ENCODE assay signal across 18 cellular contexts in the genomic region with DNA sequence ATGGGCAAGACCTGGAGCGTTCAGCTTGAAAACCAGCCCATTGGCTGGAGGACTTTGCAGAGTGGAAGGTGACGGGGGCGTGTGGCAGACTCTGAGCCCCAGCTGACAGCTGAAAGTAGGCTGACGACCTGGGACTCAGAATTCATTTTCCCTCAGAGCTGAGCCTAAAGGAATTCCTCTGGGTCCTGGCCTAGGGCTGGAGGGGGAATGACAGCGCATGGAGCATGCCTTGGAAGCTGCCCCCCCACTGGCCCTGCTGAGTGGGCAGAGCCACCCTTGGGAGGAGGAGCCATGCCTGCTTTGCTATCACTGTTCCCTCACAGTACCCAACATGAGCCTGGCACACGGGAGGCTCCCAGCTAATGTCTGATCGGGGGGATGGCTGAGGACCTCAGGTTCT. TPM values are rescaled to one million over a fixed set of nuclear protein-coding genes. Genes with fewer than 3 reads are reported as not detected.
DNase-seq lines count a peak whose midpoint lies in the region; TF ChIP-seq lines count a peak whose summit lies in the region.
"Had no signal": no experiment of that assay in that cellular context is flagged by ENCODE, and none has a peak within 500 bp of the region (broad histone marks: within the 10 kb centered on the region; RNA-seq: fewer than 3 reads in every experiment).

No MANE protein-coding gene starts in this region.

- H3K36me3 Mint-ChIP-seq in activated T-cell treated with anti-CD3 and anti-CD28 coated beads, Interleukin-2, amount 50 U/mL, for 24 hours (ENCODE audit: low read depth), result no peaks in the 10 kb centered on the region
- H3K36me3 Mint-ChIP-seq: CD14-positive monocyte; CD4-positive, alpha-beta memory T cell had no signal

- DNase-seq in myocyte (ENCODE audit: low read depth) (peak; percentile 12), DMS53 (lab: John Stamatoyannopoulos, UW) (no peak), spleen (no peak)
- no peak for DNase-seq in activated T-cell treated with anti-CD3 and anti-CD28 coated beads, Interleukin-2, amount 50 U/mL, for 24 hours
- DNase-seq: ACHN; BE2C; CD4-positive, alpha-beta memory T cell; DMS153; DMS79 treated with DMSO at 0.1 percent for 48 hours; GF-D8; H9; IMR-90 had no signal

- CTCF ChIA-PET in HEK293 (lab: Yijun Ruan, JAX), result interaction anchor here (0.7 to 1.5 kb wide), 3 partner anchors 24 to 175 kb away, joined by 3 to 5 read pairs (median 4); no protein-coding TSS in a partner anchor

- no peaks in the 10 kb centered on the region for H3K4me1 Mint-ChIP-seq in activated T-cell treated with anti-CD3 and anti-CD28 coated beads, Interleukin-2, amount 50 U/mL, for 24 hours (ENCODE audit: low read depth)
- H3K4me1 Mint-ChIP-seq: CD14-positive monocyte; CD4-positive, alpha-beta memory T cell had no signal

- H3K4me3 Mint-ChIP-seq in activated T-cell treated with anti-CD3 and anti-CD28 coated beads, Interleukin-2, amount 50 U/mL, for 24 hours, result no peak overlapping the region
- H3K4me3 Mint-ChIP-seq: CD14-positive monocyte; CD4-positive, alpha-beta memory T cell; H9 had no signal

- no peak for TF ChIP-seq POLR2A in spleen (IDR thresholded peaks at IDR 0.05)

- no peak for TF ChIP-seq CTCF in HEK293 (tag by site-specific recombination; IDR thresholded peaks at IDR 0.05)
- TF ChIP-seq CTCF in spleen (IDR thresholded peaks at IDR 0.05 in 8 of 11, conservative IDR thresholded peaks at IDR 0.05 in 3 of 11), result no peak

- no peaks in the 10 kb centered on the region for H3K27me3 ChIP-seq in BLaER1 treated with 17β-estradiol and CSF1 and Interleukin-3, amounts not matched to agents 10 nM and 100 nM
- H3K27me3 ChIP-seq in spleen (replicated peaks in 1 of 7), result peaks cover 0 to 23% (median 0%) of the 10 kb centered on the region in 7 donors

- H3K27ac Mint-ChIP-seq in activated T-cell treated with anti-CD3 and anti-CD28 coated beads, Interleukin-2, amount 50 U/mL, for 24 hours, result no peak overlapping the region
- H3K27ac Mint-ChIP-seq: CD14-positive monocyte; CD4-positive, alpha-beta memory T cell; H9 had no signal

- H3K36me3 ChIP-seq in BLaER1 treated with 17β-estradiol and CSF1 and Interleukin-3, amounts not matched to agents 10 nM and 100 nM, result no peaks in the 10 kb centered on the region
- H3K36me3 ChIP-seq in HEK293 (ENCODE audit: control insufficient read depth in 2 of 2, insufficient read depth in 1 of 2, low read length in 2 of 2) (no peaks in the 10 kb centered on the region), spleen (no peaks in the 10 kb centered on the region)
- H3K36me3 ChIP-seq: BE2C had no signal

- intact Hi-C loops in spleen (cut with DNase I; ENCODE audit: low total_unique reads), result no loop called here

- no peak overlapping the region for H3K4me3 ChIP-seq in BLaER1 treated with 17β-estradiol and CSF1 and Interleukin-3, amounts not matched to agents 10 nM and 100 nM
- H3K4me3 ChIP-seq in HEK293 (ENCODE audit: low read depth, low read length), result no peak overlapping the region
- no peak overlapping the region for H3K4me3 ChIP-seq in spleen
- H3K4me3 ChIP-seq: K562 had no signal

- H3K27ac ChIP-seq in BLaER1 treated with 17β-estradiol and CSF1 and Interleukin-3, amounts not matched to agents 10 nM and 100 nM, result no peak overlapping the region
- H3K27ac ChIP-seq in HEK293 (ENCODE audit: extremely low read depth, low read depth, low read length), result no peak overlapping the region
- H3K27ac ChIP-seq in spleen, result no peak overlapping the region

- no peaks in the 10 kb centered on the region for H4K20me1 ChIP-seq in BLaER1 treated with 17β-estradiol and CSF1 and Interleukin-3, amounts not matched to agents 10 nM and 100 nM

- H3K9me3 Mint-ChIP-seq in activated T-cell treated with anti-CD3 and anti-CD28 coated beads, Interleukin-2, amount 50 U/mL, for 24 hours, result no peaks in the 10 kb centered on the region
- H3K9me3 Mint-ChIP-seq: CD14-positive monocyte, H9 had no signal

- peaks cover 30% of the 10 kb centered on the region for H3K27me3 Mint-ChIP-seq in activated T-cell treated with anti-CD3 and anti-CD28 coated beads, Interleukin-2, amount 50 U/mL, for 24 hours

- peak overlapping the region in 8 of 11 experiments; percentile 40 to 76 (median 61); a peak in 14 of 22 replicates for H3K4me2 ChIP-seq in BLaER1 treated with 17β-estradiol and CSF1 and Interleukin-3, amounts not matched to agents 10 nM and 100 nM

- 72 to 79% (median 75%) methylated on average over 6 to 7 of the region's 7 CpGs for WGBS in spleen, 5 donors

- H3K9ac ChIP-seq in BLaER1 treated with 17β-estradiol and CSF1 and Interleukin-3, amounts not matched to agents 10 nM and 100 nM, result no peak overlapping the region

- peaks cover 0 to 56% (median 43%) of the 10 kb centered on the region in 10 experiments; a peak in 14 of 20 replicates for H3K4me1 ChIP-seq in BLaER1 treated with 17β-estradiol and CSF1 and Interleukin-3, amounts not matched to agents 10 nM and 100 nM
- H3K4me1 ChIP-seq in HEK293 (ENCODE audit: control insufficient read depth, insufficient read depth, low read length) (peaks cover 3% of the 10 kb centered on the region; the same call in 1 of the 2 replicates), spleen (no peaks in the 10 kb centered on the region)
- H3K4me1 ChIP-seq: BE2C had no signal

- POLR2A ChIA-PET in HEK293 (lab: Yijun Ruan, JAX), result no interaction called here

- H3K9me3 ChIP-seq in BLaER1 treated with 17β-estradiol and CSF1 and Interleukin-3, amounts not matched to agents 10 nM and 100 nM (replicated peaks in 1 of 11), result peaks cover 0 to 47% (median 18%) of the 10 kb centered on the region in 11 experiments; a peak in 15 of 22 replicates
- no peaks in the 10 kb centered on the region for H3K9me3 ChIP-seq in HEK293 (ENCODE audit: control insufficient read depth, insufficient read depth, low read depth, low read length)
- no peaks in the 10 kb centered on the region for H3K9me3 ChIP-seq in spleen
- H3K9me3 ChIP-seq: BE2C had no signal

TF ChIP-seq in HEK293, 187 proteins besides CTCF, POLR2A, EP300 and RAD21:
- TF ChIP-seq, protein P1, sequence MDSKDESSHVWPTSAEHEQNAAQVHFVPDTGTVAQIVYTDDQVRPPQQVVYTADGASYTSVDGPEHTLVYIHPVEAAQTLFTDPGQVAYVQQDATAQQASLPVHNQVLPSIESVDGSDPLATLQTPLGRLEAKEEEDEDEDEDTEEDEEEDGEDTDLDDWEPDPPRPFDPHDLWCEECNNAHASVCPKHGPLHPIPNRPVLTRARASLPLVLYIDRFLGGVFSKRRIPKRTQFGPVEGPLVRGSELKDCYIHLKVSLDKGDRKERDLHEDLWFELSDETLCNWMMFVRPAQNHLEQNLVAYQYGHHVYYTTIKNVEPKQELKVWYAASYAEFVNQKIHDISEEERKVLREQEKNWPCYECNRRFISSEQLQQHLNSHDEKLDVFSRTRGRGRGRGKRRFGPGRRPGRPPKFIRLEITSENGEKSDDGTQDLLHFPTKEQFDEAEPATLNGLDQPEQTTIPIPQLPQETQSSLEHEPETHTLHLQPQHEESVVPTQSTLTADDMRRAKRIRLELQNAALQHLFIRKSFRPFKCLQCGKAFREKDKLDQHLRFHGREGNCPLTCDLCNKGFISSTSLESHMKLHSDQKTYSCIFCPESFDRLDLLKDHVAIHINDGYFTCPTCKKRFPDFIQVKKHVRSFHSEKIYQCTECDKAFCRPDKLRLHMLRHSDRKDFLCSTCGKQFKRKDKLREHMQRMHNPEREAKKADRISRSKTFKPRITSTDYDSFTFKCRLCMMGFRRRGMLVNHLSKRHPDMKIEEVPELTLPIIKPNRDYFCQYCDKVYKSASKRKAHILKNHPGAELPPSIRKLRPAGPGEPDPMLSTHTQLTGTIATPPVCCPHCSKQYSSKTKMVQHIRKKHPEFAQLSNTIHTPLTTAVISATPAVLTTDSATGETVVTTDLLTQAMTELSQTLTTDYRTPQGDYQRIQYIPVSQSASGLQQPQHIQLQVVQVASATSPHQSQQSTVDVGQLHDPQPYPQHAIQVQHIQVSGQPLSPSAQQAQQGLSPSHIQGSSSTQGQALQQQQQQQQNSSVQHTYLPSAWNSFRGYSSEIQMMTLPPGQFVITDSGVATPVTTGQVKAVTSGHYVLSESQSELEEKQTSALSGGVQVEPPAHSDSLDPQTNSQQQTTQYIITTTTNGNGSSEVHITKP (tag by site-specific recombination; IDR thresholded peaks at IDR 0.05), result peak; percentile 89
- no peak for TF ChIP-seq ZFP69B (tag by site-specific recombination; IDR thresholded peaks at IDR 0.05)
- TF ChIP-seq, protein P2, sequence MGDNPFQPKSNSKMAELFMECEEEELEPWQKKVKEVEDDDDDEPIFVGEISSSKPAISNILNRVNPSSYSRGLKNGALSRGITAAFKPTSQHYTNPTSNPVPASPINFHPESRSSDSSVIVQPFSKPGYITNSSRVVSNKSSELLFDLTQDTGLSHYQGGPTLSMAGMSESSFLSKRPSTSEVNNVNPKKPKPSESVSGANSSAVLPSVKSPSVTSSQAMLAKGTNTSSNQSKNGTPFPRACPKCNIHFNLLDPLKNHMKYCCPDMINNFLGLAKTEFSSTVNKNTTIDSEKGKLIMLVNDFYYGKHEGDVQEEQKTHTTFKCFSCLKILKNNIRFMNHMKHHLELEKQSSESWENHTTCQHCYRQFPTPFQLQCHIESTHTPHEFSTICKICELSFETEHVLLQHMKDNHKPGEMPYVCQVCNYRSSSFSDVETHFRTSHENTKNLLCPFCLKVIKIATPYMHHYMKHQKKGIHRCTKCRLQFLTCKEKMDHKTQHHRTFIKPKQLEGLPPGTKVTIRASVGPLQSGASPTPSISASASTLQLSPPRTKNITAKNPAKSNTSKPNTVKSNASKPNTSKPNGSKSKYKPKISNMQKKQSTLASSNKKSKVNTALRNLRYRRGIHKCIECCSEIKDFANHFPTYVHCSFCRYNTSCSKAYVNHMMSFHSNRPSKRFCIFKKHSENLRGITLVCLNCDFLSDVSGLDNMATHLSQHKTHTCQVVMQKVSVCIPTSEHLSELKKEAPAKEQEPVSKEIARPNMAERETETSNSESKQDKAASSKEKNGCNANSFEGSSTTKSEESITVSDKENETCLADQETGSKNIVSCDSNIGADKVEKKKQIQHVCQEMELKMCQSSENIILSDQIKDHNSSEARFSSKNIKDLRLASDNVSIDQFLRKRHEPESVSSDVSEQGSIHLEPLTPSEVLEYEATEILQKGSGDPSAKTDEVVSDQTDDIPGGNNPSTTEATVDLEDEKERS (tag by site-specific recombination; IDR thresholded peaks at IDR 0.05), result no peak

RNA-seq across cellular contexts. Expression of a gene that starts 25.4 kb away (rescaled TPM):
- 0.21 and 1.4 TPM in 2 replicates for total RNA-seq in myocyte
- polyA plus RNA-seq in myocyte (2012), result 0.61 TPM
- total RNA-seq in spleen, result 100 to 1,000 TPM in 1 of 7 donors, 10 to 100 TPM in 6; 12.5 to 108 (median 52.8) TPM
- 10 to 100 TPM in 1 of 3 donors, 1 to 10 TPM in 2; 6.1 to 13.9 (median 9.2) TPM for polyA plus RNA-seq in spleen
- total RNA-seq: CD4-positive, alpha-beta memory T cell; HT-29 had no signal
- polyA plus RNA-seq: CD14-positive monocyte; CD4-positive, alpha-beta memory T cell; K562 had no signal

RNA-seq across cellular contexts. Expression of a gene that starts 56.7 kb away (rescaled TPM):
- total RNA-seq in myocyte (not detected in 2 replicates), spleen (not detected)
- polyA plus RNA-seq in myocyte (2012), result 0.06 TPM
- not detected for polyA plus RNA-seq in spleen
- total RNA-seq: CD4-positive, alpha-beta memory T cell; H1; H9; HT-29; IMR-90; K562 had no signal
- polyA plus RNA-seq: CD4-positive, alpha-beta memory T cell; H1; K562 had no signal
